In genomic region chr3:11661827-11662226, GRCh38 we compare ENCODE assay signal across 12 cellular contexts. TPM values are rescaled to one million over a fixed set of nuclear protein-coding genes. Genes with fewer than 3 reads are reported as not detected.
DNase-seq lines count a peak whose midpoint lies in the region; ATAC-seq and TF ChIP-seq lines count a peak whose summit lies in the region.
"Had no signal": no experiment of that assay in that cellular context is flagged by ENCODE, and none has a peak within 500 bp of the region (broad histone marks: within the 10 kb centered on the region; RNA-seq: fewer than 3 reads in every experiment).

No MANE protein-coding gene starts in this region.

- no peaks in the 10 kb centered on the region for H3K36me3 ChIP-seq in thoracic aorta

- DNase-seq in Right ventricle myocardium inferior (ENCODE audit: missing footprints) (no peak), cardiac septum (ENCODE audit: low spot score) (no peak), SK-MEL-5 (ENCODE audit: low read depth, low spot score) (peak; percentile 28), erythroblast (lab: John Stamatoyannopoulos, UW) (peak; percentile 30 to 60), thoracic aorta (ENCODE audit: low spot score) (no peak), KG1 (lab: John Stamatoyannopoulos, UW) (no peak), NCI-H2227 (lab: John Stamatoyannopoulos, UW; ENCODE audit: unreplicated experiment) (no peak)
- no peak for DNase-seq in stimulated activated naive CD8-positive, alpha-beta T cell treated with anti-CD3 and anti-CD28 coated beads, Interleukin-15, amount 100 ng/mL, for 72 hours
- DNase-seq: central memory CD4-positive, alpha-beta T cell; NCI-H1930; RPMI8226; stimulated activated CD4-positive, alpha-beta T cell treated with anti-CD3 and anti-CD28 coated beads, Interleukin-2, amount 100 ng/mL, for 48 hours had no signal

- H3K4me3 ChIP-seq in thoracic aorta: no peak overlapping the region

- ATAC-seq in Right ventricle myocardium inferior (peak; percentile 26), thoracic aorta (ENCODE audit: insufficient number of reproducible peaks, low FRiP score, low read depth) (peak; percentile 47)
- ATAC-seq in stimulated activated naive CD8-positive, alpha-beta T cell treated with anti-CD3 and anti-CD28 coated beads, Interleukin-15, amount 100 ng/mL, for 72 hours: no peak

- H3K4me1 Mint-ChIP-seq in stimulated activated naive CD8-positive, alpha-beta T cell treated with anti-CD3 and anti-CD28 coated beads, Interleukin-15, amount 100 ng/mL, for 72 hours: peaks cover under 1% of the 10 kb centered on the region

- in situ Hi-C loops in SK-MEL-5 (cut with HindIII; ENCODE audit: low pct_unique_long_range_greater_than_20kb, low sequenced_read_pairs): no loop called here

- no peak for TF ChIP-seq POLR2A in erythroblast (IDR thresholded peaks at IDR 0.05; ENCODE audit: low read length)

- no peak overlapping the region for H3K27ac Mint-ChIP-seq in stimulated activated naive CD8-positive, alpha-beta T cell treated with anti-CD3 and anti-CD28 coated beads, Interleukin-15, amount 100 ng/mL, for 72 hours

- H3K9me3 ChIP-seq in thoracic aorta: no peaks in the 10 kb centered on the region

- TF ChIP-seq CTCF in thoracic aorta (IDR thresholded peaks at IDR 0.05): no peak

- intact Hi-C loops in Right ventricle myocardium inferior (cut with DNase I): loop anchor here (5.0 kb wide), 1 partner anchor 55 kb away; no protein-coding TSS in a partner anchor
- intact Hi-C loops in cardiac septum (cut with DNase I): no loop called here

- no peaks in the 10 kb centered on the region for H3K27me3 Mint-ChIP-seq in stimulated activated naive CD8-positive, alpha-beta T cell treated with anti-CD3 and anti-CD28 coated beads, Interleukin-15, amount 100 ng/mL, for 72 hours

- no peaks in the 10 kb centered on the region for H3K9me3 Mint-ChIP-seq in stimulated activated naive CD8-positive, alpha-beta T cell treated with anti-CD3 and anti-CD28 coated beads, Interleukin-15, amount 100 ng/mL, for 72 hours

- H3K4me3 Mint-ChIP-seq in stimulated activated naive CD8-positive, alpha-beta T cell treated with anti-CD3 and anti-CD28 coated beads, Interleukin-15, amount 100 ng/mL, for 72 hours: no peak overlapping the region

- no peaks in the 10 kb centered on the region for H3K27me3 ChIP-seq in thoracic aorta (replicated peaks; ENCODE audit: insufficient read depth)

- peaks cover 4 to 59% of the 10 kb centered on the region in 2 donors for H3K4me1 ChIP-seq in thoracic aorta (ENCODE audit: control insufficient read depth in 1 of 2, low read depth in 2 of 2)

- peak overlapping the region; percentile 56 to 84 for H3K27ac ChIP-seq in thoracic aorta

RNA-seq across cellular contexts. Expression of gene VGLL4, which starts 18.1 kb away (rescaled TPM):
- total RNA-seq in Right ventricle myocardium inferior: 26.8 TPM
- total RNA-seq in cardiac septum: 40.7 TPM
- 90.5 and 104 TPM in 2 replicates for total RNA-seq in SK-MEL-5 (2014; rRNA removed; shearing (Covaris generic))
- polyA plus RNA-seq in SK-MEL-5 (2015; cell fraction: cytosol; rRNA removed): 154 and 161 TPM in 2 replicates
- polyA plus RNA-seq in SK-MEL-5 (2015; cell fraction: nucleus; rRNA removed): 63.5 and 63.6 TPM in 2 replicates
- total RNA-seq in thoracic aorta: 100 to 1,000 TPM; 113 to 114 TPM

Comparison
In these comparisons a context has a peak if more than half of its experiments do, and no peak if none do; other contexts are left out.
1. DNase-seq: peak in SK-MEL-5 (single experiment) and erythroblast (2 of 2); none in Right ventricle myocardium inferior (single experiment), cardiac septum (single experiment), thoracic aorta (single experiment), KG1 (single experiment), NCI-H2227 (single experiment) and stimulated activated naive CD8-positive, alpha-beta T cell treated with anti-CD3 and anti-CD28 coated beads, Interleukin-15, amount 100 ng/mL, for 72 hours (0 of 2).